ENCODE assay signal across 11 cellular contexts in the genomic region with DNA sequence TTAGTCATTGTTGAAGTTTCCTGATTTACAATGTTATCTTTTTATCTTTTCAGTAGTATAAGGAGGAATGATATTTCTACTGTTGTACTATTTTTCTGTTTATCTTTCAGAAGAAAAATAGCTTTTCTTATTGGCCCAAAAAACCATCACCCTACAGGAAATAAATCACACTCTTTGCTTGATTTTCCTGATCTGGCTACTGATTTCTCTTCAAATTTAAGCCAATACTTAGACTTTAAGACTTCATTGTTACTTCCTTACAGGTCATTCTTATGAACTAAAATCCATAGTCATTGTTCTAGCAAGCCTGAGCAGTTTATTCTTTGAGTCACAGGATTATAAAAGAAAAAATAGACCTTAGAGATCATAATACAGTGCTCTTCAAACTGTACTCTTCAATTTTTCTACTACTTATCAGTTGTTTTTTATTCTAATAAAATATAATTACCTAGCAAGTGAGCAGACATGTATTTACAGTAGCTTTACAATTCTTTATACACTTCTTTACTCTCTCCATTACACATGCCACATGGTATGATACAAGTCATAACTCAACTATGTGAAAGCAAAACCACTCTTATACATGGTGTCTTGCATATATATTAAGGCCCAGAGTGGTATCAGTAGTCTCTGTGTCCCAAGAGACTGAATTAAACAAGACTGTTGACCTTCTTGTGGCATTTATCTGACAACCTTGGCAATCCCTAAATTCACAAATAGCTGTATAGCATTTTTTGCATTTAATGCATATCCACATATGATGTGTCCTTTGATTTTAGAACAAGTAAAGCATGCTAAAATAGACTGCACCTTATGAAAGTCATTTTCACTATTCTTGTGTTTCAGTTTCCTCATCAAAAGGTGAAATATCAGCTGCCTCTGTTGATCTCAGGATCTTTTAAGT. TPM values are rescaled to one million over a fixed set of nuclear protein-coding genes. Genes with fewer than 3 reads are reported as not detected.
DNase-seq lines count a peak whose midpoint lies in the region; ATAC-seq and TF ChIP-seq lines count a peak whose summit lies in the region.
"Had no signal": no experiment of that assay in that cellular context is flagged by ENCODE, and none has a peak within 500 bp of the region (broad histone marks: within the 10 kb centered on the region; RNA-seq: fewer than 3 reads in every experiment).

No MANE protein-coding gene starts in this region.

- TF ChIP-seq CTCF in endodermal cell (conservative IDR thresholded peaks at IDR 0.05): no peak

- H3K4me3 Mint-ChIP-seq in endodermal cell: no peak overlapping the region

- H3K9me3 Mint-ChIP-seq in endodermal cell: no peaks in the 10 kb centered on the region

- DNase-seq in glomerular visceral epithelial cell (ENCODE audit: extremely low spot score): peak; percentile 35
- no peak for DNase-seq in medulla oblongata (ENCODE audit: extremely low spot score)
- DNase-seq in iPS-NIHi7 (ENCODE audit: extremely low spot score): no peak
- DNase-seq in endodermal cell: no peak
- no peak for DNase-seq in UCSD-AML1 (lab: John Stamatoyannopoulos, UW; ENCODE audit: unreplicated experiment)
- DNase-seq: NCI-H187 treated with DMSO at 0.1 percent for 48 hours had no signal

- no peak overlapping the region for H3K4me3 ChIP-seq in endodermal cell (ENCODE audit: low read length)
- H3K4me3 ChIP-seq: prostate gland, thoracic aorta had no signal

- no peaks in the 10 kb centered on the region for H3K36me3 ChIP-seq in endodermal cell (ENCODE audit: control insufficient read depth, insufficient read depth, low read length)
- H3K36me3 ChIP-seq: prostate gland, thoracic aorta had no signal

- peak; percentile 86 for ATAC-seq in GM18870 (IDR thresholded peaks at IDR 0.05; ENCODE audit: unreplicated experiment)
- ATAC-seq in GM21786 (IDR thresholded peaks at IDR 0.05; ENCODE audit: unreplicated experiment): peak; percentile 90
- peak; percentile 96 for ATAC-seq in HG03521 (IDR thresholded peaks at IDR 0.05; ENCODE audit: unreplicated experiment)

- no peak overlapping the region for H3K27ac ChIP-seq in endodermal cell (ENCODE audit: low read depth, low read length)
- H3K27ac ChIP-seq: prostate gland, thoracic aorta had no signal

- no peaks in the 10 kb centered on the region for H3K27me3 ChIP-seq in endodermal cell (ENCODE audit: control insufficient read depth, insufficient read depth, low read length, poor library complexity, severe bottlenecking)

- H3K4me1 ChIP-seq in endodermal cell (ENCODE audit: control insufficient read depth, insufficient read depth, low read length): peaks cover 4% of the 10 kb centered on the region
- H3K4me1 ChIP-seq: prostate gland had no signal

- H3K36me3 Mint-ChIP-seq in endodermal cell (ENCODE audit: low read depth): no peaks in the 10 kb centered on the region

- H3K9ac ChIP-seq in endodermal cell (ENCODE audit: extremely low read depth, low read length, poor library complexity, severe bottlenecking): no peak overlapping the region

- no peak overlapping the region for H3K27ac Mint-ChIP-seq in endodermal cell

- no peaks in the 10 kb centered on the region for H3K27me3 Mint-ChIP-seq in endodermal cell (ENCODE audit: insufficient read depth)

- peaks cover 10% of the 10 kb centered on the region for H3K4me1 Mint-ChIP-seq in endodermal cell

- H3K9me3 ChIP-seq in endodermal cell (ENCODE audit: control insufficient read depth, low read length): no peaks in the 10 kb centered on the region
- H3K9me3 ChIP-seq: prostate gland, thoracic aorta had no signal

RNA-seq across cellular contexts. Expression of a gene that starts 47.9 kb away (rescaled TPM):
- total RNA-seq in endodermal cell: 10 to 100 TPM; 12.0 to 15.5 TPM
- polyA plus RNA-seq in endodermal cell (2013, experiment 1 of 2): 11.6 TPM
- 12.5 TPM for polyA plus RNA-seq in endodermal cell (2013, experiment 2 of 2)
